Comparison of ENCODE assay signal across 1 cellular context in genomic region chr12:48351022-48351708, GRCh38.
TF ChIP-seq lines count a peak whose summit lies in the region.

No MANE protein-coding gene starts in this region.

TF ChIP-seq in HepG2, 621 proteins besides CTCF, POLR2A, EP300 and RAD21 (continued from another document and continues in another):
- TF ChIP-seq NFAT5 (CRISPR knock-in tag; IDR thresholded peaks at IDR 0.05) (no peak), ZFY (CRISPR knock-in tag; IDR thresholded peaks at IDR 0.05) (peak; percentile 75), CSRNP1 (CRISPR knock-in tag; IDR thresholded peaks at IDR 0.05) (0 out of 2 replicates have a peak, but pooled peaks have one; percentile 29), ZNF234 (CRISPR knock-in tag; conservative IDR thresholded peaks at IDR 0.05) (no peak), ZNF329 (CRISPR knock-in tag; IDR thresholded peaks at IDR 0.05; ENCODE audit: low read depth) (no peak), FOSL1 (CRISPR knock-in tag; IDR thresholded peaks at IDR 0.05; ENCODE audit: borderline replicate concordance) (no peak), MED8 (CRISPR knock-in tag; IDR thresholded peaks at IDR 0.05; ENCODE audit: insufficient replicate concordance) (no peak), ZBTB21 (CRISPR knock-in tag; IDR thresholded peaks at IDR 0.05) (peak; percentile 51; the same call in 1 of the 2 replicates), PLSCR1 (CRISPR knock-in tag; IDR thresholded peaks at IDR 0.05; ENCODE audit: borderline replicate concordance) (no peak), HIC2 (CRISPR knock-in tag; IDR thresholded peaks at IDR 0.05; ENCODE audit: low read depth) (no peak), SOX6 (IDR thresholded peaks at IDR 0.05) (no peak), SOX6 (CRISPR knock-in tag; IDR thresholded peaks at IDR 0.05) (0 out of 2 replicates have a peak, but pooled peaks have one; percentile 11), SIX1 (CRISPR knock-in tag; IDR thresholded peaks at IDR 0.05; ENCODE audit: borderline replicate concordance) (no peak), DZIP1 (CRISPR knock-in tag; IDR thresholded peaks at IDR 0.05) (no peak), NRL (CRISPR knock-in tag; IDR thresholded peaks at IDR 0.05; ENCODE audit: borderline replicate concordance) (no peak), MTA3 (CRISPR knock-in tag; IDR thresholded peaks at IDR 0.05) (no peak), GFI1 (CRISPR knock-in tag; IDR thresholded peaks at IDR 0.05; ENCODE audit: borderline replicate concordance) (no peak), DRAP1 (CRISPR knock-in tag; IDR thresholded peaks at IDR 0.05) (no peak), EEA1 (CRISPR knock-in tag; IDR thresholded peaks at IDR 0.05; ENCODE audit: borderline replicate concordance) (no peak), BCLAF1 (IDR thresholded peaks at IDR 0.05) (no peak), MAZ (IDR thresholded peaks at IDR 0.05; ENCODE audit: borderline replicate concordance, low read depth, low read length) (no peak), MAZ (CRISPR knock-in tag; IDR thresholded peaks at IDR 0.05; ENCODE audit: low read depth) (peak; percentile 3; the same call in 1 of the 2 replicates), ZNF17 (CRISPR knock-in tag; IDR thresholded peaks at IDR 0.05) (no peak), KDM1A (CRISPR knock-in tag; IDR thresholded peaks at IDR 0.05) (no peak), PAF1 (CRISPR knock-in tag; IDR thresholded peaks at IDR 0.05) (no peak), ZNF710 (CRISPR knock-in tag; IDR thresholded peaks at IDR 0.05; ENCODE audit: borderline replicate concordance) (no peak), ZNF598 (CRISPR knock-in tag; IDR thresholded peaks at IDR 0.05; ENCODE audit: borderline replicate concordance) (no peak), RORA (CRISPR knock-in tag; IDR thresholded peaks at IDR 0.05) (no peak), ZNF574 (CRISPR knock-in tag; IDR thresholded peaks at IDR 0.05) (0 out of 2 replicates have a peak, but pooled peaks have one; percentile 39), ESRRA (CRISPR knock-in tag; IDR thresholded peaks at IDR 0.05; ENCODE audit: low read depth) (no peak), IRF2 (CRISPR knock-in tag; IDR thresholded peaks at IDR 0.05) (no peak), ZNF430 (CRISPR knock-in tag; IDR thresholded peaks at IDR 0.05) (no peak), ZNF136 (CRISPR knock-in tag; IDR thresholded peaks at IDR 0.05; ENCODE audit: low read depth) (no peak), GPBP1L1 (CRISPR knock-in tag; IDR thresholded peaks at IDR 0.05) (no peak)
